22 cellular contexts compared by ENCODE assay signal in the genomic region with DNA sequence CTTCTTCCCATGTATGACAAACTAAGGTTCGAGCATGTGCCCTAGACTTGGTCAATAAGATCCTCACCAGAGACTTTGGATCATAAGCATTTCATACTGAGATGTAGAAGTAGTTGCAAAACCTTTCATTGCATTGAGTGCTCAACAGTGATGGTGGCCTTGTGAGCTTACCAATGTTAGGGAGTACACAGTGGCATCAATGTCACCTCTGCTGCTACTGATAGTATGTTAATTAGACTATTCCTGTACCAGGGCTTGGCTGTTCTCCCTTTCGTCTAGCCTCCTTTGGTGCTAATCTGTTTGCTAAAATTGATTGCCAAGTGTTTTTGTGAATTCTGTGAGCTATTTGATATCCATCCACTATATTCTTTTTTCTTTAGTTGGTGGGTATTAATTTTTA.
DNase-seq lines count a peak whose midpoint lies in the region; ATAC-seq and TF ChIP-seq lines count a peak whose summit lies in the region.
"Had no signal": no experiment of that assay in that cellular context is flagged by ENCODE, and none has a peak within 500 bp of the region (broad histone marks: within the 10 kb centered on the region; RNA-seq: fewer than 3 reads in every experiment).

No MANE protein-coding gene starts in this region.

- ATAC-seq in Right ventricle myocardium superior (ENCODE audit: poor library complexity) = peak; percentile 91
- ATAC-seq: HCT116, PC-3 had no signal

- H3K27ac ChIP-seq in right atrium auricular region (no peak overlapping the region), left ventricle myocardium inferior (replicated peaks) (peak overlapping the region; percentile 72)
- H3K27ac ChIP-seq: 22Rv1 had no signal

- TF ChIP-seq CTCF in right atrium auricular region (IDR thresholded peaks at IDR 0.05) (no peak), left ventricle myocardium inferior (IDR thresholded peaks at IDR 0.05; ENCODE audit: borderline replicate concordance) (no peak), GM10266 (IDR thresholded peaks at IDR 0.05; ENCODE audit: control insufficient read depth, insufficient read depth, low read depth, missing control alignments) (no peak), lower leg skin (IDR thresholded peaks at IDR 0.05) (no peak)

- intact Hi-C loops in Right ventricle myocardium superior (cut with DNase I) (no loop called here), left ventricle myocardium inferior (cut with micrococcal nuclease) (no loop called here), lower leg skin (cut with DNase I; ENCODE audit: low total_unique reads) (no loop called here)

- H3K27me3 ChIP-seq in right atrium auricular region = no peaks in the 10 kb centered on the region
- H3K27me3 ChIP-seq in left ventricle myocardium inferior (ENCODE audit: low read depth) = no peaks in the 10 kb centered on the region

- H3K36me3 ChIP-seq in right atrium auricular region (no peaks in the 10 kb centered on the region), left ventricle myocardium inferior (no peaks in the 10 kb centered on the region)

- DNase-seq in NCI-H1105 (lab: John Stamatoyannopoulos, UW) (peak; percentile 60), NCI-H1105 treated with DMSO at 0.1 percent for 48 hours (lab: John Stamatoyannopoulos, UW) (no peak), Right ventricle myocardium superior (no peak), right atrium auricular region (ENCODE audit: low spot score) (no peak), left ventricle myocardium inferior (no peak), GM10266 (ENCODE audit: extremely low spot score) (no peak), lower leg skin (ENCODE audit: low spot score in 2 of 2) (no peak)
- no peak for DNase-seq in effector CD4-positive, alpha-beta T cell
- DNase-seq: ACHN; Calu3; DMS79 treated with DMSO at 0.1 percent for 48 hours; NCI-H1048; NCI-H1694; NCI-H2029 treated with DMSO at 0.1 percent for 48 hours; NCI-H2171; NCI-H226; NCI-H510A; NK-92 treated with Interleukin-12 subunit alpha and Interleukin-12 subunit beta, amount 100 ng/mL, for 24 hours; PC-3; SHP77 treated with DMSO at 0.1 percent for 48 hours had no signal

- no peaks in the 10 kb centered on the region for H3K9me3 ChIP-seq in right atrium auricular region
- H3K9me3 ChIP-seq in left ventricle myocardium inferior (replicated peaks) = peaks cover 3% of the 10 kb centered on the region

- peaks cover 0 to 12% of the 10 kb centered on the region in 2 donors for H3K4me1 ChIP-seq in right atrium auricular region
- H3K4me1 ChIP-seq in left ventricle myocardium inferior = peaks cover 17% of the 10 kb centered on the region

- H3K4me3 ChIP-seq in right atrium auricular region (no peak overlapping the region), left ventricle myocardium inferior (no peak overlapping the region), lower leg skin (ENCODE audit: low read depth, poor library complexity, severe bottlenecking) (no peak overlapping the region)

- no peak for TF ChIP-seq POLR2A in lower leg skin (IDR thresholded peaks at IDR 0.05)

- WGBS in lower leg skin, 2 donors = 66 to 76% methylated on average over 2 of the region's 2 CpGs
